Comparison of ENCODE assay signal across 17 cellular contexts in genomic region chr18:48472610-48473009, GRCh38.
"Had no signal": no experiment of that assay in that cellular context is flagged by ENCODE, and none has a peak within 500 bp of the region (broad histone marks: within the 10 kb centered on the region; RNA-seq: fewer than 3 reads in every experiment).

No MANE protein-coding gene starts in this region.

- H3K36me3 Mint-ChIP-seq: natural killer cell treated with Interleukin-12 subunit alpha and Interleukin-12 subunit beta and Interleukin-15 and Interleukin-18, amount 100 ng/mL, for 72 hours; stimulated activated naive B cell treated with anti-CD40 and anti-IgM and Interleukin-4, amounts not matched to agents 10 μg/mL and 1 μg/mL and 100 μg/mL, for 72 hours; WTC11 had no signal

- DNase-seq: activated CD4-positive, alpha-beta T cell treated with anti-CD3 and anti-CD28 coated beads for 48 hours; activated CD8-positive, alpha-beta T cell treated with anti-CD3 and anti-CD28 coated beads, Interleukin-2, amount 10 ng/mL, durations not matched to agents 7 days and 5 days; activated naive CD4-positive, alpha-beta T cell; cortex of kidney; erythroblast; heart right ventricle; left lung; nucleus accumbens; psoas muscle; right lobe of liver; stimulated activated CD4-positive, alpha-beta T cell treated with anti-CD3 and anti-CD28 coated beads, Interleukin-2, amount 100 ng/mL, for 24 hours; stimulated activated naive B cell treated with anti-CD40 and anti-IgM and Interleukin-4, amounts not matched to agents 10 μg/mL and 1 μg/mL and 100 μg/mL, for 72 hours had no signal

- H3K27ac Mint-ChIP-seq: activated CD8-positive, alpha-beta T cell treated with anti-CD3 and anti-CD28 coated beads, Interleukin-2, amount 10 ng/mL, durations not matched to agents 7 days and 5 days; activated T-helper 1 cell treated with anti-CD3 and anti-CD28 coated beads, Interleukin-12 subunit alpha, Interleukin-12 subunit beta, Interleukin-2, Interleukin-4 antibody, amounts not matched to agents 30 ng/mL and 10 ng/mL and 1 ng/mL, durations not matched to agents 14 hours and 24 hours and 36 hours; memory B cell; natural killer cell treated with Interleukin-12 subunit alpha and Interleukin-12 subunit beta and Interleukin-15 and Interleukin-18, amount 100 ng/mL, for 72 hours; stimulated activated naive B cell treated with anti-CD40 and anti-IgM and Interleukin-4, amounts not matched to agents 10 μg/mL and 1 μg/mL and 100 μg/mL, for 72 hours; T-helper 1 cell treated with Interleukin-12 subunit alpha and Interleukin-12 subunit beta and Interleukin-4 antibody, amounts not matched to agents 30 μg/mL and 1 μg/mL, for 36 hours; WTC11 had no signal

- H3K27me3 ChIP-seq: heart right ventricle, left lung, right lobe of liver had no signal

- H3K4me3 Mint-ChIP-seq: activated CD8-positive, alpha-beta T cell treated with anti-CD3 and anti-CD28 coated beads, Interleukin-2, amount 10 ng/mL, durations not matched to agents 7 days and 5 days; activated T-helper 1 cell treated with anti-CD3 and anti-CD28 coated beads, Interleukin-12 subunit alpha, Interleukin-12 subunit beta, Interleukin-2, Interleukin-4 antibody, amounts not matched to agents 30 ng/mL and 10 ng/mL and 1 ng/mL, durations not matched to agents 14 hours and 24 hours and 36 hours; memory B cell; natural killer cell treated with Interleukin-12 subunit alpha and Interleukin-12 subunit beta and Interleukin-15 and Interleukin-18, amount 100 ng/mL, for 72 hours; stimulated activated naive B cell treated with anti-CD40 and anti-IgM and Interleukin-4, amounts not matched to agents 10 μg/mL and 1 μg/mL and 100 μg/mL, for 72 hours; T-helper 1 cell treated with Interleukin-12 subunit alpha and Interleukin-12 subunit beta and Interleukin-4 antibody, amounts not matched to agents 30 μg/mL and 1 μg/mL, for 36 hours; WTC11 had no signal

- H3K4me1 Mint-ChIP-seq: memory B cell; stimulated activated naive B cell treated with anti-CD40 and anti-IgM and Interleukin-4, amounts not matched to agents 10 μg/mL and 1 μg/mL and 100 μg/mL, for 72 hours; WTC11 had no signal

- H3K9me3 ChIP-seq: left lung, psoas muscle, right lobe of liver had no signal

- H3K4me3 ChIP-seq: heart right ventricle, left lung, psoas muscle, right lobe of liver had no signal

- H3K9me3 Mint-ChIP-seq: activated T-helper 1 cell treated with anti-CD3 and anti-CD28 coated beads, Interleukin-12 subunit alpha, Interleukin-12 subunit beta, Interleukin-2, Interleukin-4 antibody, amounts not matched to agents 30 ng/mL and 10 ng/mL and 1 ng/mL, durations not matched to agents 14 hours and 24 hours and 36 hours; natural killer cell treated with Interleukin-12 subunit alpha and Interleukin-12 subunit beta and Interleukin-15 and Interleukin-18, amount 100 ng/mL, for 72 hours had no signal

- ATAC-seq: activated CD8-positive, alpha-beta T cell treated with anti-CD3 and anti-CD28 coated beads, Interleukin-2, amount 10 ng/mL, durations not matched to agents 7 days and 5 days; heart right ventricle; left lung; psoas muscle; right lobe of liver; stimulated activated naive B cell treated with anti-CD40 and anti-IgM and Interleukin-4, amounts not matched to agents 10 μg/mL and 1 μg/mL and 100 μg/mL, for 72 hours; WTC11 had no signal

- H3K27ac ChIP-seq: heart right ventricle, left lung, psoas muscle, right lobe of liver had no signal

- H3K4me1 ChIP-seq: left lung, psoas muscle had no signal

- H3K36me3 ChIP-seq: heart right ventricle, left lung, right lobe of liver had no signal
